25 cellular contexts compared by ENCODE assay signal in the genomic region with DNA sequence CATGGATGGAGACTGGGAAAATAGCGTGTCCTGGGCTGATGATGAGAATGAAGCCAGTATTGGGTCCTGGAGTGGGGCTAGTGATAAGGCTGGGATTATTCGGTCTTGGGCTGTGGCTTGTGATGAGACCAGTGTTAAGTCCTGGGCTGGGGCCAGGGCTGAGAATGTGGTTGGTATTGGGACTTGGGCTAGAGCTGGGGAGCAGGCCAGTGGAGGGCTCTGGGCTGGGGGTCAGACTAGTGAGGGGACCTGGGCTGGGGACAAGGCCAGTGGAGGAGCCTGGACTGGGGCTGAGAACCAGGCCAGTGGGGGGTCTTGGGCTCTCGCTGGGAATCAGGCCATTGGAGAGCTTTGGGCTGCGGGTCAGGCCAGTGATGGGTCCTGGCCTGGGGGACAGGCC.
"Had no signal": no experiment of that assay in that cellular context is flagged by ENCODE, and none has a peak within 500 bp of the region (broad histone marks: within the 10 kb centered on the region; RNA-seq: fewer than 3 reads in every experiment).

No MANE protein-coding gene starts in this region.

- H3K4me3 Mint-ChIP-seq: natural killer cell; nephron; neural progenitor cell; stimulated activated effector memory CD8-positive, alpha-beta T cell treated with anti-CD3 and anti-CD28 coated beads, Interleukin-12 subunit alpha, Interleukin-12 subunit beta, amount 100 ng/mL, for 72 hours; stimulated activated naive B cell treated with anti-CD40 and anti-IgM and Interleukin-4, amounts not matched to agents 10 μg/mL and 1 μg/mL and 100 μg/mL, for 72 hours; stimulated activated naive CD8-positive, alpha-beta T cell treated with anti-CD3 and anti-CD28 coated beads, Interleukin-15, Interleukin-2, amounts not matched to agents 100 ng/mL and 50 ng/mL, for 24 hours had no signal

- ATAC-seq: natural killer cell; right cardiac atrium; stimulated activated effector memory CD8-positive, alpha-beta T cell treated with anti-CD3 and anti-CD28 coated beads, Interleukin-12 subunit alpha, Interleukin-12 subunit beta, amount 100 ng/mL, for 72 hours; stimulated activated naive B cell treated with anti-CD40 and anti-IgM and Interleukin-4, amounts not matched to agents 10 μg/mL and 1 μg/mL and 100 μg/mL, for 72 hours had no signal

- H3K27ac ChIP-seq: neural progenitor cell, pancreas, psoas muscle, right lobe of liver, sigmoid colon, stomach, thoracic aorta, thyroid gland, tibial nerve, upper lobe of left lung, vagina had no signal

- H3K27ac Mint-ChIP-seq: natural killer cell; nephron; neural progenitor cell; stimulated activated naive B cell treated with anti-CD40 and anti-IgM and Interleukin-4, amounts not matched to agents 10 μg/mL and 1 μg/mL and 100 μg/mL, for 72 hours; stimulated activated naive CD8-positive, alpha-beta T cell treated with anti-CD3 and anti-CD28 coated beads, Interleukin-15, Interleukin-2, amounts not matched to agents 100 ng/mL and 50 ng/mL, for 24 hours had no signal

- H3K27me3 ChIP-seq: neural progenitor cell, pancreas, right lobe of liver, stomach, thyroid gland, tibial nerve, upper lobe of left lung, vagina had no signal

- DNase-seq: natural killer cell; occipital lobe; psoas muscle; right lobe of liver; sigmoid colon; small intestine; stimulated activated CD4-positive, alpha-beta T cell treated with anti-CD3 and anti-CD28 coated beads, Interleukin-15, amount 100 ng/mL, for 24 hours; stimulated activated CD4-positive, alpha-beta T cell treated with anti-CD3 and anti-CD28 coated beads, Interleukin-2, amount 100 ng/mL, for 24 hours; stimulated activated CD4-positive, alpha-beta T cell treated with anti-CD3 and anti-CD28 coated beads, Interleukin-2, amount 100 ng/mL, for 48 hours; stimulated activated CD4-positive, alpha-beta T cell treated with anti-CD3 and anti-CD28 coated beads, Interleukin-4, amount 100 ng/mL, for 24 hours; stimulated activated naive B cell treated with anti-CD40 and anti-IgM and Interleukin-4, amounts not matched to agents 10 μg/mL and 1 μg/mL and 100 μg/mL, for 72 hours; stimulated activated naive CD4-positive, alpha-beta T cell treated with Interleukin-2 at 50 U/mL for 16 hours; stomach; thyroid gland; trophoblast cell; upper lobe of left lung had no signal

- H3K36me3 ChIP-seq: neural progenitor cell, pancreas, right lobe of liver, stomach, thoracic aorta, thyroid gland, upper lobe of left lung, vagina had no signal

- H3K27me3 Mint-ChIP-seq: stimulated activated naive CD8-positive, alpha-beta T cell treated with anti-CD3 and anti-CD28 coated beads, Interleukin-15, Interleukin-2, amounts not matched to agents 100 ng/mL and 50 ng/mL, for 24 hours had no signal

- H3K4me3 ChIP-seq: neural progenitor cell, pancreas, psoas muscle, right lobe of liver, sigmoid colon, stomach, thoracic aorta, thyroid gland, tibial nerve, upper lobe of left lung, vagina had no signal

- H3K4me1 ChIP-seq: neural progenitor cell, pancreas, psoas muscle, right lobe of liver, sigmoid colon, stomach, thyroid gland, tibial nerve, upper lobe of left lung, vagina had no signal

- H3K9me3 ChIP-seq: pancreas, psoas muscle, right lobe of liver, sigmoid colon, stomach, thoracic aorta, thyroid gland, tibial nerve, upper lobe of left lung, vagina had no signal

- H3K9me3 Mint-ChIP-seq: natural killer cell; stimulated activated effector memory CD8-positive, alpha-beta T cell treated with anti-CD3 and anti-CD28 coated beads, Interleukin-12 subunit alpha, Interleukin-12 subunit beta, amount 100 ng/mL, for 72 hours; stimulated activated naive CD8-positive, alpha-beta T cell treated with anti-CD3 and anti-CD28 coated beads, Interleukin-15, Interleukin-2, amounts not matched to agents 100 ng/mL and 50 ng/mL, for 24 hours had no signal

- H2AFZ ChIP-seq: neural progenitor cell had no signal

- H3K36me3 Mint-ChIP-seq: natural killer cell; stimulated activated effector memory CD8-positive, alpha-beta T cell treated with anti-CD3 and anti-CD28 coated beads, Interleukin-12 subunit alpha, Interleukin-12 subunit beta, amount 100 ng/mL, for 72 hours had no signal

- H3K4me1 Mint-ChIP-seq: natural killer cell; nephron; neural progenitor cell; stimulated activated effector memory CD8-positive, alpha-beta T cell treated with anti-CD3 and anti-CD28 coated beads, Interleukin-12 subunit alpha, Interleukin-12 subunit beta, amount 100 ng/mL, for 72 hours; stimulated activated naive B cell treated with anti-CD40 and anti-IgM and Interleukin-4, amounts not matched to agents 10 μg/mL and 1 μg/mL and 100 μg/mL, for 72 hours had no signal

- H3K9ac ChIP-seq: neural progenitor cell had no signal

- H3K4me2 ChIP-seq: neural progenitor cell had no signal
